Comparison of ENCODE assay signal across 20 cellular contexts in the genomic region with DNA sequence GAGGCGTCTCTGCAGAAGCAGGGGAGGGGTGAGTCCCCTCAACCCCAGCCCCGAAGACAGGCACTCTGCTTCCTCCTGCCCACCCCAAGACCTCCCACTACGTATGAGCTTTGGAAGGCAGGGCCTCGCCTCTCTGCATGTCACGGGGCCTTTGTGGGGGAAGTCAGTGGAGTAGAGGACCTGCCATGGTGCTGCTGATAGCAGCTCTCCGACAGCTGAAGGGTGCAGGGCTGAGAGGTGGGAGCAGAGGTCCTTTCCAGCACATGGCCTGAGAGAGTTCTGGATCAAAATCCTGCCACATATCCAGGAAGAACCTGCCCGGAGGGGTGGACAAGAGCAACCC. TPM values are rescaled to one million over a fixed set of nuclear protein-coding genes. Genes with fewer than 3 reads are reported as not detected.
A peak's percentile ranks its signal among the peaks of the same experiment; 100 is the strongest.
DNase-seq lines count a peak whose midpoint lies in the region; ATAC-seq and TF ChIP-seq lines count a peak whose summit lies in the region.
"Had no signal": no experiment of that assay in that cellular context is flagged by ENCODE, and none has a peak within 500 bp of the region (broad histone marks: within the 10 kb centered on the region; RNA-seq: fewer than 3 reads in every experiment).

No MANE protein-coding gene starts in this region.

- H3K9me3 Mint-ChIP-seq in Caco-2 (ENCODE audit: unreplicated experiment) (no peaks in the 10 kb centered on the region), T-cell (no peaks in the 10 kb centered on the region)
- peaks cover 0 to 2% (median 0%) of the 10 kb centered on the region in 8 donors for H3K9me3 Mint-ChIP-seq in CD4-positive, alpha-beta memory T cell
- no peaks in the 10 kb centered on the region for H3K9me3 Mint-ChIP-seq in stimulated activated naive CD8-positive, alpha-beta T cell treated with anti-CD3 and anti-CD28 coated beads, Interleukin-15, amount 100 ng/mL, for 72 hours

- no peaks in the 10 kb centered on the region for H3K36me3 ChIP-seq in Caco-2 (ENCODE audit: control insufficient read depth, insufficient read depth, low read length)
- peaks cover 6% of the 10 kb centered on the region for H3K36me3 ChIP-seq in osteoblast (ENCODE audit: insufficient read depth, low read length)
- peaks cover 3% of the 10 kb centered on the region for H3K36me3 ChIP-seq in CD4-positive, alpha-beta memory T cell (ENCODE audit: insufficient read depth, low read length)

- H3K4me3 Mint-ChIP-seq in Caco-2 (ENCODE audit: unreplicated experiment) (peak overlapping the region; percentile 7), T-cell (peak overlapping the region in 2 of 3 donors; percentile 31 to 47)
- peak overlapping the region in 4 of 8 donors; percentile 4 to 48 (median 25) for H3K4me3 Mint-ChIP-seq in CD4-positive, alpha-beta memory T cell
- peak overlapping the region in 1 of 2 donors; percentile 0 for H3K4me3 Mint-ChIP-seq in stimulated activated naive CD8-positive, alpha-beta T cell treated with anti-CD3 and anti-CD28 coated beads, Interleukin-15, amount 100 ng/mL, for 72 hours

- no peak overlapping the region for H2AFZ ChIP-seq in osteoblast (ENCODE audit: low read length)
- H2AFZ ChIP-seq: parathyroid adenoma had no signal

- H3K27me3 ChIP-seq in Caco-2 (replicated peaks; ENCODE audit: control insufficient read depth, insufficient read depth, low read length) (no peaks in the 10 kb centered on the region), osteoblast (ENCODE audit: insufficient read depth, low read length) (peaks cover 21% of the 10 kb centered on the region)
- H3K27me3 ChIP-seq in CD4-positive, alpha-beta memory T cell (ENCODE audit: insufficient read depth, low read length), result peaks cover 6% of the 10 kb centered on the region

- intact Hi-C loops in Caco-2 (cut with micrococcal nuclease; ENCODE audit: unreplicated experiment), result no loop called here
- intact Hi-C loops in CD4-positive, alpha-beta memory T cell (cut with micrococcal nuclease), result loop anchor here (5.0 kb wide), 1 partner anchor 548 kb away; no protein-coding TSS in a partner anchor

- no peak for DNase-seq in Caco-2
- no peak for DNase-seq in T-cell
- peak; percentile 64 to 79 for DNase-seq in erythroblast (lab: John Stamatoyannopoulos, UW)
- DNase-seq in osteoblast (ENCODE audit: insufficient read length, low spot score, missing footprints), result peak; percentile 85
- DNase-seq in CD4-positive, alpha-beta memory T cell, result no peak
- DNase-seq in stimulated activated naive CD8-positive, alpha-beta T cell treated with anti-CD3 and anti-CD28 coated beads, Interleukin-15, amount 100 ng/mL, for 72 hours, result no peak
- DNase-seq: activated CD8-positive, alpha-beta memory T cell treated with anti-CD3 and anti-CD28 coated beads, Interleukin-2, amount 50 U/mL, for 4 hours; activated naive CD4-positive, alpha-beta T cell treated with anti-CD3 and anti-CD28 coated beads, Interleukin-2, amount 50 U/mL, for 16 hours; cortex of kidney; DMS 273 treated with DMSO at 0.1 percent for 48 hours; IMR-90; NCI-H2029 treated with DMSO at 0.1 percent for 48 hours; NCI-H524; stimulated activated CD4-positive, alpha-beta T cell treated with anti-CD3 and anti-CD28 coated beads, Interleukin-4, amount 100 ng/mL, for 24 hours; T1000 had no signal

- H3K4me3 ChIP-seq in Caco-2 (ENCODE audit: low read depth, low read length) (no peak overlapping the region), osteoblast (ENCODE audit: insufficient read depth, low read length) (no peak overlapping the region)
- H3K4me3 ChIP-seq in CD4-positive, alpha-beta memory T cell (ENCODE audit: low read length in 2 of 2), result no peak overlapping the region
- H3K4me3 ChIP-seq: gastroesophageal sphincter, thoracic aorta had no signal

- CTCF ChIA-PET in Caco-2 (lab: Charles Lee), result no interaction called here
- CTCF ChIA-PET in T-cell (lab: Charles Lee), result no interaction called here
- CTCF ChIA-PET in CD4-positive, alpha-beta memory T cell (lab: Charles Lee; ENCODE audit: partially characterized antibody), result no interaction called here

- H3K27ac ChIP-seq in osteoblast (ENCODE audit: low read depth, low read length), result no peak overlapping the region
- no peak overlapping the region for H3K27ac ChIP-seq in CD4-positive, alpha-beta memory T cell (ENCODE audit: low read depth, low read length)
- H3K27ac ChIP-seq: gastroesophageal sphincter, parathyroid adenoma, thoracic aorta had no signal

- H3K9me3 ChIP-seq in Caco-2 (no peaks in the 10 kb centered on the region), osteoblast (ENCODE audit: low read depth, low read length) (no peaks in the 10 kb centered on the region)
- no peaks in the 10 kb centered on the region for H3K9me3 ChIP-seq in CD4-positive, alpha-beta memory T cell (ENCODE audit: control insufficient read depth in 1 of 2, low read length in 2 of 2)
- H3K9me3 ChIP-seq: gastroesophageal sphincter, thoracic aorta had no signal

- H3K4me1 Mint-ChIP-seq in Caco-2 (ENCODE audit: low read depth, unreplicated experiment) (peaks cover 9% of the 10 kb centered on the region), T-cell (peaks cover 27 to 32% (median 32%) of the 10 kb centered on the region in 3 donors)
- peaks cover 14 to 35% (median 24%) of the 10 kb centered on the region in 4 donors for H3K4me1 Mint-ChIP-seq in CD4-positive, alpha-beta memory T cell
- peaks cover 38% of the 10 kb centered on the region for H3K4me1 Mint-ChIP-seq in stimulated activated naive CD8-positive, alpha-beta T cell treated with anti-CD3 and anti-CD28 coated beads, Interleukin-15, amount 100 ng/mL, for 72 hours

- H3K27ac Mint-ChIP-seq in Caco-2 (ENCODE audit: unreplicated experiment), result no peak overlapping the region
- no peak overlapping the region for H3K27ac Mint-ChIP-seq in T-cell
- no peak overlapping the region for H3K27ac Mint-ChIP-seq in CD4-positive, alpha-beta memory T cell
- no peak overlapping the region for H3K27ac Mint-ChIP-seq in stimulated activated naive CD8-positive, alpha-beta T cell treated with anti-CD3 and anti-CD28 coated beads, Interleukin-15, amount 100 ng/mL, for 72 hours

- no peak for TF ChIP-seq POLR2A in erythroblast (IDR thresholded peaks at IDR 0.05; ENCODE audit: low read length)

- H3K27me3 Mint-ChIP-seq in Caco-2 (ENCODE audit: insufficient read depth, unreplicated experiment) (no peaks in the 10 kb centered on the region), T-cell (peaks cover 7 to 14% of the 10 kb centered on the region in 2 donors)
- peaks cover 5 to 8% of the 10 kb centered on the region in 2 donors for H3K27me3 Mint-ChIP-seq in CD4-positive, alpha-beta memory T cell
- H3K27me3 Mint-ChIP-seq in stimulated activated naive CD8-positive, alpha-beta T cell treated with anti-CD3 and anti-CD28 coated beads, Interleukin-15, amount 100 ng/mL, for 72 hours, result peaks cover 21% of the 10 kb centered on the region

- H3K36me3 Mint-ChIP-seq in Caco-2 (ENCODE audit: insufficient read depth, unreplicated experiment), result peaks cover 36% of the 10 kb centered on the region
- peaks cover 3% of the 10 kb centered on the region for H3K36me3 Mint-ChIP-seq in T-cell
- peaks cover 0 to 7% of the 10 kb centered on the region in 2 donors for H3K36me3 Mint-ChIP-seq in CD4-positive, alpha-beta memory T cell

- POLR2A ChIA-PET in Caco-2 (lab: Charles Lee), result no interaction called here
- POLR2A ChIA-PET in T-cell (lab: Charles Lee), result no interaction called here
- POLR2A ChIA-PET in CD4-positive, alpha-beta memory T cell (lab: Charles Lee; ENCODE audit: partially characterized antibody), result interaction anchor here (0.6 to 7.1 kb wide), 4 partner anchors 12 to 472 kb away, joined by 3 to 66 read pairs (median 26); a partner anchor contains a TSS

- H4K20me1 ChIP-seq in osteoblast (ENCODE audit: insufficient read depth, low read length), result peaks cover 12% of the 10 kb centered on the region

- no peak overlapping the region for H3K4me2 ChIP-seq in osteoblast (ENCODE audit: insufficient read depth, low read length)

- H3K79me2 ChIP-seq in osteoblast (ENCODE audit: insufficient read depth, low read length), result no peaks in the 10 kb centered on the region
- H3K79me2 ChIP-seq: parathyroid adenoma had no signal

- no TSS peak for BruUV-seq in Caco-2 (replicated peaks; lab: Mats Ljungman, UMichigan)

- ATAC-seq in T-cell (replicated peaks in 1 of 4) (no peak), GM21528 (IDR thresholded peaks at IDR 0.05; ENCODE audit: low FRiP score, unreplicated experiment) (no peak)
- ATAC-seq in stimulated activated naive CD8-positive, alpha-beta T cell treated with anti-CD3 and anti-CD28 coated beads, Interleukin-15, amount 100 ng/mL, for 72 hours, result no peak
- ATAC-seq: gastroesophageal sphincter, left lobe of liver had no signal

- H3K4me1 ChIP-seq in Caco-2 (peaks cover 5% of the 10 kb centered on the region; the same call in 1 of the 2 replicates), osteoblast (ENCODE audit: insufficient read depth, low read length) (peaks cover 3% of the 10 kb centered on the region)
- peaks cover 34% of the 10 kb centered on the region for H3K4me1 ChIP-seq in CD4-positive, alpha-beta memory T cell (ENCODE audit: insufficient read depth, low read length)
- H3K4me1 ChIP-seq: parathyroid adenoma had no signal

- no peak for TF ChIP-seq CTCF in Caco-2 (IDR thresholded peaks at IDR 0.05; ENCODE audit: insufficient read depth in 1 of 2, low read depth in 1 of 2, low read length in 1 of 2, severe bottlenecking in 1 of 2, unreplicated experiment in 1 of 2)
- no peak for TF ChIP-seq CTCF in osteoblast (IDR thresholded peaks at IDR 0.05; ENCODE audit: extremely low read depth, low read depth, low read length)

RNA-seq across cellular contexts. Expression of a gene that starts 1.3 kb away (rescaled TPM):
- total RNA-seq in Caco-2 (2022) (0.91 and 1.2 TPM in 2 replicates), T-cell (1 to 10 TPM in 3 of 5 donors, under 1 TPM in 2; 0.58 to 3.7 (median 1.4) TPM), osteoblast (under 0.01 and 0.29 TPM in 2 replicates)
- total RNA-seq in CD4-positive, alpha-beta memory T cell, result under 1 TPM; 0.33 to 0.70 TPM
- polyA plus RNA-seq in CD4-positive, alpha-beta memory T cell, result under 1 TPM; 0.32 to 0.95 TPM

RNA-seq across cellular contexts. Expression of a gene that starts 12.6 kb away (rescaled TPM):
- total RNA-seq in Caco-2 (2022) (458 and 504 TPM in 2 replicates), T-cell (100 to 1,000 TPM; 169 to 260 (median 217) TPM), osteoblast (954 and 1,032 TPM in 2 replicates)
- 100 to 1,000 TPM; 247 to 271 TPM for total RNA-seq in CD4-positive, alpha-beta memory T cell
- 100 to 1,000 TPM; 616 to 730 TPM for polyA plus RNA-seq in CD4-positive, alpha-beta memory T cell

RNA-seq across cellular contexts. Expression of a gene that starts 54.4 kb away (rescaled TPM):
- 72.0 and 75.7 TPM in 2 replicates for total RNA-seq in Caco-2 (2022)
- total RNA-seq in T-cell, result 100 to 1,000 TPM in 4 of 5 donors, 10 to 100 TPM in 1; 98.8 to 168 (median 152) TPM
- total RNA-seq in osteoblast, result 51.0 and 51.9 TPM in 2 replicates
- total RNA-seq in CD4-positive, alpha-beta memory T cell, result 100 to 1,000 TPM; 147 to 155 TPM
- 10 to 100 TPM; 58.3 to 73.6 TPM for polyA plus RNA-seq in CD4-positive, alpha-beta memory T cell

RNA-seq across cellular contexts. Expression of a gene that starts 56.6 kb away (rescaled TPM):
- total RNA-seq in Caco-2 (2022) (61.6 and 63.7 TPM in 2 replicates), T-cell (10 to 100 TPM; 21.9 to 31.1 (median 25.9) TPM), osteoblast (45.2 and 51.0 TPM in 2 replicates)
- total RNA-seq in CD4-positive, alpha-beta memory T cell, result 10 to 100 TPM; 35.0 to 36.4 TPM
- polyA plus RNA-seq in CD4-positive, alpha-beta memory T cell, result 100 to 1,000 TPM in 1 of 2 donors, 10 to 100 TPM in 1; 70.0 to 134 TPM

Comparison
In these comparisons a context has a peak if more than half of its experiments do, and no peak if none do; other contexts are left out.
1. DNase-seq: peak in erythroblast (2 of 2) and osteoblast (single experiment); none in Caco-2 (0 of 2), T-cell (0 of 34), CD4-positive, alpha-beta memory T cell (0 of 5) and stimulated activated naive CD8-positive, alpha-beta T cell treated with anti-CD3 and anti-CD28 coated beads, Interleukin-15, amount 100 ng/mL, for 72 hours (0 of 2).